Comparison of ENCODE assay signal across 30 cellular contexts in the genomic region with DNA sequence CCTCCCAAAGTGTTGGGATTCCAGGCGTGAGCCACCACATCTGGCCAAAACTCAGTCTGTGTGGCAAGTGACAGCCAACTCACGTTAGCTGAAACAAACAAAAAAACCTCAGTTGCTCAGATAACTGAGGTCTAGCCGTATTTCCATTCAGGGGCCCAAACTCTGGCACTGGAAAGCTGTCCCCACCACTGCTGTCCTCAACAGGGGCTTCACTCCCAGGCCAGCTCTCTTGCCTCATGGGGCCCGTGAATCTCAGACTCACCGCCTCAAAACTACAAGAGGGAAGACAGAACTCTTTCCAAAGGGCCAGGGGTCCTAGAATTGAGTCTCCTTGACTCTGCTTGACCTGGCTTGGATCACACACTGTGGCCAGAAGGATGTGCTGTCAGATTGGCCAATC.
"Had no signal": no experiment of that assay in that cellular context is flagged by ENCODE, and none has a peak within 500 bp of the region (broad histone marks: within the 10 kb centered on the region; RNA-seq: fewer than 3 reads in every experiment).

No MANE protein-coding gene starts in this region.

- H3K9me3 ChIP-seq: ovary, psoas muscle, right lobe of liver, sigmoid colon, suprapubic skin, testis, transverse colon, upper lobe of right lung, uterus had no signal

- H3K4me3 ChIP-seq: ovary, psoas muscle, sigmoid colon, suprapubic skin, testis, transverse colon, upper lobe of right lung, uterus had no signal

- H3K4me1 Mint-ChIP-seq: neural crest cell had no signal

- ATAC-seq: naive thymus-derived CD8-positive, alpha-beta T cell; natural killer cell treated with Interleukin-12 subunit alpha and Interleukin-12 subunit beta and Interleukin-15 and Interleukin-18, amount 100 ng/mL, for 72 hours; psoas muscle; right cardiac atrium; right lobe of liver; stimulated activated effector memory CD8-positive, alpha-beta T cell treated with anti-CD3 and anti-CD28 coated beads, Interleukin-12 subunit alpha, Interleukin-12 subunit beta, amount 100 ng/mL, for 72 hours; stimulated activated naive CD8-positive, alpha-beta T cell treated with anti-CD3 and anti-CD28 coated beads, Interleukin-15, amount 100 ng/mL, for 72 hours; stimulated activated naive CD8-positive, alpha-beta T cell treated with anti-CD3 and anti-CD28 coated beads, Interleukin-15, Interleukin-2, amounts not matched to agents 100 U/mL and 50 U/mL, for 24 hours; upper lobe of right lung had no signal

- H3K9me3 Mint-ChIP-seq: naive B cell; naive thymus-derived CD8-positive, alpha-beta T cell; natural killer cell treated with Interleukin-12 subunit alpha and Interleukin-12 subunit beta and Interleukin-15 and Interleukin-18, amount 100 ng/mL, for 72 hours; nephron progenitor cell; neural crest cell; stimulated activated effector memory CD8-positive, alpha-beta T cell treated with anti-CD3 and anti-CD28 coated beads, Interleukin-12 subunit alpha, Interleukin-12 subunit beta, amount 100 ng/mL, for 72 hours; stimulated activated naive CD8-positive, alpha-beta T cell treated with anti-CD3 and anti-CD28 coated beads, Interleukin-15, amount 100 ng/mL, for 72 hours; type B pancreatic cell had no signal

- H3K4me3 Mint-ChIP-seq: naive B cell; naive thymus-derived CD8-positive, alpha-beta T cell; natural killer cell treated with Interleukin-12 subunit alpha and Interleukin-12 subunit beta and Interleukin-15 and Interleukin-18, amount 100 ng/mL, for 72 hours; nephron progenitor cell; neural crest cell; stimulated activated effector memory CD8-positive, alpha-beta T cell treated with anti-CD3 and anti-CD28 coated beads, Interleukin-12 subunit alpha, Interleukin-12 subunit beta, amount 100 ng/mL, for 72 hours; stimulated activated naive CD8-positive, alpha-beta T cell treated with anti-CD3 and anti-CD28 coated beads, Interleukin-15, amount 100 ng/mL, for 72 hours; type B pancreatic cell had no signal

- H3K27me3 Mint-ChIP-seq: naive B cell; naive thymus-derived CD8-positive, alpha-beta T cell; natural killer cell treated with Interleukin-12 subunit alpha and Interleukin-12 subunit beta and Interleukin-15 and Interleukin-18, amount 100 ng/mL, for 72 hours; progenitor cell of endocrine pancreas; stimulated activated naive CD8-positive, alpha-beta T cell treated with anti-CD3 and anti-CD28 coated beads, Interleukin-15, amount 100 ng/mL, for 72 hours; type B pancreatic cell had no signal

- H3K4me1 ChIP-seq: parathyroid adenoma, psoas muscle, sigmoid colon, transverse colon, upper lobe of right lung, uterus had no signal

- H3K27ac Mint-ChIP-seq: natural killer cell treated with Interleukin-12 subunit alpha and Interleukin-12 subunit beta and Interleukin-15 and Interleukin-18, amount 100 ng/mL, for 72 hours; nephron progenitor cell; progenitor cell of endocrine pancreas; stimulated activated effector memory CD8-positive, alpha-beta T cell treated with anti-CD3 and anti-CD28 coated beads, Interleukin-12 subunit alpha, Interleukin-12 subunit beta, amount 100 ng/mL, for 72 hours; stimulated activated naive CD8-positive, alpha-beta T cell treated with anti-CD3 and anti-CD28 coated beads, Interleukin-15, amount 100 ng/mL, for 72 hours; type B pancreatic cell had no signal

- H3K27ac ChIP-seq: ovary, parathyroid adenoma, psoas muscle, sigmoid colon, suprapubic skin, testis, transverse colon, upper lobe of right lung, uterus had no signal

- H3K27me3 ChIP-seq: ovary, right lobe of liver, sigmoid colon, suprapubic skin, testis, transverse colon, upper lobe of right lung, uterus had no signal

- DNase-seq: naive B cell; naive thymus-derived CD8-positive, alpha-beta T cell; nephron progenitor cell; occipital lobe; ovary; posterior cingulate gyrus; psoas muscle; right cardiac atrium; sigmoid colon; small intestine; stimulated activated CD4-positive, alpha-beta T cell treated with anti-CD3 and anti-CD28 coated beads, Interleukin-15, amount 100 ng/mL, for 24 hours; stimulated activated CD4-positive, alpha-beta T cell treated with anti-CD3 and anti-CD28 coated beads, Interleukin-2, amount 100 ng/mL, for 24 hours; stimulated activated CD4-positive, alpha-beta T cell treated with anti-CD3 and anti-CD28 coated beads, Interleukin-2, amount 100 ng/mL, for 48 hours; stimulated activated CD4-positive, alpha-beta T cell treated with anti-CD3 and anti-CD28 coated beads, Interleukin-4, amount 100 ng/mL, for 24 hours; stimulated activated naive CD4-positive, alpha-beta T cell; stimulated activated naive CD8-positive, alpha-beta T cell treated with anti-CD3 and anti-CD28 coated beads, Interleukin-15, amount 100 ng/mL, for 72 hours; stimulated activated naive CD8-positive, alpha-beta T cell treated with anti-CD3 and anti-CD28 coated beads, Interleukin-15, Interleukin-2, amounts not matched to agents 100 U/mL and 50 U/mL, for 24 hours; substantia nigra; testis; transverse colon; upper lobe of right lung; uterus had no signal

- H3K36me3 ChIP-seq: ovary, uterus had no signal
